In the genomic region with DNA sequence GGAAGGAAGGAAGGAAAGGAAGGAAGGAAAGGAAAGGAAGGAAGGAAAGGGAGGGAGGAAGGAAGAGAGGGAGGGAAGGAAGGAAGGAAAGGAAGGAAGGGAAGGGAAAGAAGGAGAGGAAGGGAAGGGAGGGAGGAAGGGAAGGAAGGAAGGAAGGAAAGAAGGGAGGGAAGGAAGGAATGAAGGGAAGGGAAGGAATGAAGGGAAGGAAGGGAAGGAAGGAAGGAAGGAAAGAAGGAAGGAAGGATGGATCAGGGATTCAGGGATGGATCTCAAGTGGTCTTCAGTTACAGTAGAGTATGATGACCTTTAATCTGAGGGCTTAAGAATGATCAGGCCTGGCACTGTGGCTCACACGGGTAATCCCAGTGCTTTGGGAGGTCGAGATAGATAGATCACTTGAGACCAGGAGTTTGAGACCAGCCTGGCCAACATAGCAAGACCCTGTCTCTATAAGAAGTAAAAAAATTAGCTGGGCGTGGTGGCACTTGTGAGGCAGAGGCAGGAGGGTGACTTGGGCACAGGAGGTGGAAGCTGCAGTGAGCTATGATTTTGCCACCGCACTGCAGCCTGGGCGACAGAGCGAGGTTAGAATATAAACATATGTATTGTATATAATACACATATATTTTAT, we compare ENCODE assay signal across 8 cellular contexts. TPM values are rescaled to one million over a fixed set of nuclear protein-coding genes. Genes with fewer than 3 reads are reported as not detected.
DNase-seq lines count a peak whose midpoint lies in the region; ATAC-seq, FAIRE-seq and TF ChIP-seq lines count a peak whose summit lies in the region.

No MANE protein-coding gene starts in this region.

- no peak for TF ChIP-seq CTCF in 22Rv1 (IDR thresholded peaks at IDR 0.05)
- no peak for TF ChIP-seq CTCF in KMS-11 (conservative IDR thresholded peaks at IDR 0.05; ENCODE audit: low read depth, low read length)
- no peak for TF ChIP-seq CTCF in astrocyte (IDR thresholded peaks at IDR 0.05; ENCODE audit: insufficient read depth, low read depth, low read length)

- H3K36me3 ChIP-seq in KMS-11 (ENCODE audit: insufficient read depth) = no peaks in the 10 kb centered on the region
- no peaks in the 10 kb centered on the region for H3K36me3 ChIP-seq in astrocyte (ENCODE audit: insufficient read depth, low read length)
- peaks cover 0 to 14% (median 0%) of the 10 kb centered on the region in 3 experiments for H3K36me3 ChIP-seq in naive thymus-derived CD4-positive, alpha-beta T cell (ENCODE audit: control insufficient read depth in 2 of 3, insufficient read depth in 3 of 3, low read length in 3 of 3)

- H3K9me3 Mint-ChIP-seq in astrocyte (ENCODE audit: unreplicated experiment) = peaks cover 4% of the 10 kb centered on the region
- peaks cover 0 to 1% (median 0%) of the 10 kb centered on the region in 11 donors for H3K9me3 Mint-ChIP-seq in naive thymus-derived CD4-positive, alpha-beta T cell

- H3K27me3 ChIP-seq in KMS-11 (ENCODE audit: insufficient read depth, low read depth) (no peaks in the 10 kb centered on the region), astrocyte (ENCODE audit: insufficient read depth, low read length) (no peaks in the 10 kb centered on the region)
- no peaks in the 10 kb centered on the region for H3K27me3 ChIP-seq in naive thymus-derived CD4-positive, alpha-beta T cell (ENCODE audit: control insufficient read depth in 2 of 2, insufficient read depth in 2 of 2, low read length in 2 of 2)

- peaks cover 39% of the 10 kb centered on the region for H3K79me2 ChIP-seq in KMS-11 (ENCODE audit: insufficient read depth, low read depth)
- H3K79me2 ChIP-seq in astrocyte (ENCODE audit: insufficient read depth, low read length) = peaks cover 40% of the 10 kb centered on the region

- H3K4me3 ChIP-seq in KMS-11 (IDR thresholded peaks at IDR 0.05; ENCODE audit: insufficient read depth, low read depth, low read length) (no peak overlapping the region), astrocyte (ENCODE audit: insufficient read depth, low read depth, low read length) (peak overlapping the region; percentile 37)
- H3K4me3 ChIP-seq in naive thymus-derived CD4-positive, alpha-beta T cell (ENCODE audit: low read length) = peak overlapping the region; percentile 30

- peak overlapping the region; percentile 96 for H2AFZ ChIP-seq in KMS-11 (ENCODE audit: low read depth)
- H2AFZ ChIP-seq in astrocyte (ENCODE audit: low read depth, low read length) = peak overlapping the region; percentile 41

- POLR2A ChIA-PET in naive thymus-derived CD4-positive, alpha-beta T cell (lab: Charles Lee) = interaction anchor here (0.7 to 9.3 kb wide), 7 partner anchors 36 to 94 kb away, joined by 3 to 113 read pairs (median 4); partner anchors contain the start of gene AP5Z1

- CTCF ChIA-PET in naive thymus-derived CD4-positive, alpha-beta T cell (lab: Charles Lee) = interaction anchor here (0.9 kb wide), 2 partner anchors 8 to 40 kb away, joined by 3 to 5 read pairs; no protein-coding TSS in a partner anchor

- H3K4me2 ChIP-seq in KMS-11 = peak overlapping the region; percentile 23
- peak overlapping the region; percentile 74 for H3K4me2 ChIP-seq in astrocyte (ENCODE audit: low read length)

- H3K9ac ChIP-seq in KMS-11 (peak overlapping the region; percentile 67), astrocyte (ENCODE audit: low read length) (peak overlapping the region; percentile 58)

- peaks cover 6% of the 10 kb centered on the region for H3K27me3 Mint-ChIP-seq in astrocyte (ENCODE audit: low read depth, unreplicated experiment)
- no peaks in the 10 kb centered on the region for H3K27me3 Mint-ChIP-seq in naive thymus-derived CD4-positive, alpha-beta T cell

- H3K27ac ChIP-seq in 22Rv1 = peak overlapping the region; percentile 72
- no peak overlapping the region; the same call in 1 of the 2 replicates for H3K27ac ChIP-seq in KMS-11
- peak overlapping the region; percentile 47 for H3K27ac ChIP-seq in astrocyte (ENCODE audit: low read depth, low read length)
- peak overlapping the region; percentile 86 for H3K27ac ChIP-seq in naive thymus-derived CD4-positive, alpha-beta T cell (ENCODE audit: low read depth, low read length)

- no peak for DNase-seq in astrocyte (ENCODE audit: low read depth)
- DNase-seq in naive thymus-derived CD4-positive, alpha-beta T cell = peak in 2 of 9 donors; percentile 18 to 36

- peaks cover 12% of the 10 kb centered on the region for H4K20me1 ChIP-seq in KMS-11 (ENCODE audit: insufficient read depth)
- peaks cover 28% of the 10 kb centered on the region for H4K20me1 ChIP-seq in astrocyte (ENCODE audit: insufficient read depth, low read length)

- intact Hi-C loops in naive thymus-derived CD4-positive, alpha-beta T cell (cut with micrococcal nuclease) = loop anchor here in 1 of 2 donors (5.0 to 10.0 kb wide), 2 partner anchors 366 to 1817 kb away; partner anchors contain the start of gene RBAK

- H3K27ac Mint-ChIP-seq in astrocyte (ENCODE audit: unreplicated experiment) = peak overlapping the region; percentile 66
- H3K27ac Mint-ChIP-seq in naive thymus-derived CD4-positive, alpha-beta T cell = peak overlapping the region; percentile 68 to 95 (median 91)

- FAIRE-seq in astrocyte (lab: Jason Lieb, UNC) = no peak

- H3K9me3 ChIP-seq in astrocyte (ENCODE audit: insufficient read depth, low read depth, low read length) = no peaks in the 10 kb centered on the region
- no peaks in the 10 kb centered on the region for H3K9me3 ChIP-seq in naive thymus-derived CD4-positive, alpha-beta T cell (ENCODE audit: control insufficient read depth in 2 of 3, low read length in 3 of 3)

- peaks cover 15% of the 10 kb centered on the region for H3K4me1 Mint-ChIP-seq in astrocyte (ENCODE audit: low read depth, unreplicated experiment)
- H3K4me1 Mint-ChIP-seq in naive thymus-derived CD4-positive, alpha-beta T cell = peaks cover 20 to 34% (median 24%) of the 10 kb centered on the region in 7 donors

- peaks cover 17% of the 10 kb centered on the region for H3K4me1 ChIP-seq in KMS-11 (ENCODE audit: low read depth, poor library complexity, severe bottlenecking)
- peaks cover 23% of the 10 kb centered on the region for H3K4me1 ChIP-seq in astrocyte (ENCODE audit: insufficient read depth, low read length)
- H3K4me1 ChIP-seq in naive thymus-derived CD4-positive, alpha-beta T cell (ENCODE audit: control insufficient read depth in 2 of 2, insufficient read depth in 2 of 2, low read length in 2 of 2) = peaks cover 12 to 24% of the 10 kb centered on the region in 2 donors

- H3K4me3 Mint-ChIP-seq in astrocyte (ENCODE audit: unreplicated experiment) = peak overlapping the region; percentile 85
- peak overlapping the region; percentile 82 to 95 (median 91) for H3K4me3 Mint-ChIP-seq in naive thymus-derived CD4-positive, alpha-beta T cell

- H3K36me3 Mint-ChIP-seq in astrocyte (ENCODE audit: low read depth, unreplicated experiment) = peaks cover 5% of the 10 kb centered on the region
- peaks cover 4 to 12% (median 9%) of the 10 kb centered on the region in 5 donors for H3K36me3 Mint-ChIP-seq in naive thymus-derived CD4-positive, alpha-beta T cell

- no peak for ATAC-seq in naive thymus-derived CD4-positive, alpha-beta T cell
- ATAC-seq in GM21447 (IDR thresholded peaks at IDR 0.05; ENCODE audit: unreplicated experiment) = no peak
- no peak for ATAC-seq in HG02981 (IDR thresholded peaks at IDR 0.05; ENCODE audit: unreplicated experiment)
- no peak for ATAC-seq in GM19467 (IDR thresholded peaks at IDR 0.05; ENCODE audit: unreplicated experiment)
- no peak for ATAC-seq in HG02884 (IDR thresholded peaks at IDR 0.05; ENCODE audit: unreplicated experiment)

RNA-seq across cellular contexts. Expression of gene FOXK1, which starts 0.8 kb away (rescaled TPM):
- 51.8 and 53.6 TPM in 2 replicates for total RNA-seq in astrocyte
- total RNA-seq in naive thymus-derived CD4-positive, alpha-beta T cell = 10 to 100 TPM; 37.7 to 69.0 (median 56.9) TPM
- 1 to 10 TPM; 3.6 to 6.6 TPM for polyA plus RNA-seq in naive thymus-derived CD4-positive, alpha-beta T cell
